16 cellular contexts compared by ENCODE assay signal in genomic region chr6:16524380-16524707, GRCh38.
DNase-seq lines count a peak whose midpoint lies in the region; ATAC-seq lines count a peak whose summit lies in the region.
"Had no signal": no experiment of that assay in that cellular context is flagged by ENCODE, and none has a peak within 500 bp of the region (broad histone marks: within the 10 kb centered on the region; RNA-seq: fewer than 3 reads in every experiment).

No MANE protein-coding gene starts in this region.

- H3K27ac Mint-ChIP-seq in T-helper 1 cell treated with Interleukin-12 subunit alpha and Interleukin-12 subunit beta and Interleukin-4 antibody, amounts not matched to agents 30 μg/mL and 1 μg/mL, for 36 hours: peak overlapping the region; percentile 8
- H3K27ac Mint-ChIP-seq in activated naive CD8-positive, alpha-beta T cell treated with anti-CD3 and anti-CD28 coated beads, Interleukin-2, amount 50 U/mL, for 24 hours: peak overlapping the region; percentile 5
- no peak overlapping the region for H3K27ac Mint-ChIP-seq in immature natural killer cell

- H3K36me3 Mint-ChIP-seq in T-helper 1 cell treated with Interleukin-12 subunit alpha and Interleukin-12 subunit beta and Interleukin-4 antibody, amounts not matched to agents 30 μg/mL and 1 μg/mL, for 36 hours (ENCODE audit: low read depth): peaks cover 30% of the 10 kb centered on the region
- H3K36me3 Mint-ChIP-seq in activated naive CD8-positive, alpha-beta T cell treated with anti-CD3 and anti-CD28 coated beads, Interleukin-2, amount 50 U/mL, for 24 hours (ENCODE audit: low read depth): peaks cover 23% of the 10 kb centered on the region
- peaks cover 12 to 18% (median 16%) of the 10 kb centered on the region in 3 donors for H3K36me3 Mint-ChIP-seq in immature natural killer cell

- H3K4me3 Mint-ChIP-seq in T-helper 1 cell treated with Interleukin-12 subunit alpha and Interleukin-12 subunit beta and Interleukin-4 antibody, amounts not matched to agents 30 μg/mL and 1 μg/mL, for 36 hours: no peak overlapping the region
- no peak overlapping the region for H3K4me3 Mint-ChIP-seq in activated naive CD8-positive, alpha-beta T cell treated with anti-CD3 and anti-CD28 coated beads, Interleukin-2, amount 50 U/mL, for 24 hours
- no peak overlapping the region for H3K4me3 Mint-ChIP-seq in immature natural killer cell

- H3K9me3 ChIP-seq in mesodermal cell (ENCODE audit: control insufficient read depth, low read length): no peaks in the 10 kb centered on the region
- H3K9me3 ChIP-seq: neutrophil, transverse colon had no signal

- H3K27ac ChIP-seq in mesodermal cell (ENCODE audit: low read depth, low read length, severe bottlenecking): peak overlapping the region; percentile 73
- H3K27ac ChIP-seq: HL-60, neutrophil, transverse colon had no signal

- H3K4me3 ChIP-seq in mesodermal cell (ENCODE audit: extremely low read depth, insufficient read depth, low read length, poor library complexity, severe bottlenecking): no peak overlapping the region
- H3K4me3 ChIP-seq: lung, transverse colon had no signal

- DNase-seq in T-helper 1 cell (no peak), HCEC 1CT (peak; percentile 12), immature natural killer cell (no peak), DMS79 treated with DMSO at 0.1 percent for 48 hours (lab: John Stamatoyannopoulos, UW) (no peak)
- DNase-seq in activated naive CD8-positive, alpha-beta T cell treated with anti-CD3 and anti-CD28 coated beads, Interleukin-2, amount 50 U/mL, for 24 hours: no peak
- DNase-seq: 8988T; activated effector memory CD4-positive, alpha-beta T cell treated with Interleukin-2 at 50 U/mL for 16 hours; COR-L47; small intestine; transverse colon had no signal

- no peaks in the 10 kb centered on the region for H3K9me3 Mint-ChIP-seq in T-helper 1 cell treated with Interleukin-12 subunit alpha and Interleukin-12 subunit beta and Interleukin-4 antibody, amounts not matched to agents 30 μg/mL and 1 μg/mL, for 36 hours
- no peaks in the 10 kb centered on the region for H3K9me3 Mint-ChIP-seq in activated naive CD8-positive, alpha-beta T cell treated with anti-CD3 and anti-CD28 coated beads, Interleukin-2, amount 50 U/mL, for 24 hours
- H3K9me3 Mint-ChIP-seq in immature natural killer cell: no peaks in the 10 kb centered on the region

- peaks cover 18% of the 10 kb centered on the region for H3K4me1 Mint-ChIP-seq in T-helper 1 cell treated with Interleukin-12 subunit alpha and Interleukin-12 subunit beta and Interleukin-4 antibody, amounts not matched to agents 30 μg/mL and 1 μg/mL, for 36 hours (ENCODE audit: low read depth)
- peaks cover 20% of the 10 kb centered on the region for H3K4me1 Mint-ChIP-seq in activated naive CD8-positive, alpha-beta T cell treated with anti-CD3 and anti-CD28 coated beads, Interleukin-2, amount 50 U/mL, for 24 hours
- peaks cover 20 to 31% of the 10 kb centered on the region in 2 donors for H3K4me1 Mint-ChIP-seq in immature natural killer cell

- H3K4me1 ChIP-seq in mesodermal cell (ENCODE audit: control insufficient read depth, insufficient read depth, low read length, poor library complexity, severe bottlenecking): no peaks in the 10 kb centered on the region

- 72 to 88% methylated on average over 6 of the region's 8 CpGs for WGBS in mesodermal cell (ENCODE audit: insufficient coverage in 2 of 2), 2 experiments

- ATAC-seq in activated naive CD8-positive, alpha-beta T cell treated with anti-CD3 and anti-CD28 coated beads, Interleukin-2, amount 50 U/mL, for 24 hours: peak; percentile 96
- ATAC-seq in GM19023 (IDR thresholded peaks at IDR 0.05; ENCODE audit: unreplicated experiment): no peak

- H3K36me3 ChIP-seq in mesodermal cell (ENCODE audit: control insufficient read depth, insufficient read depth, low read length): peaks cover 8% of the 10 kb centered on the region

- H3K27me3 Mint-ChIP-seq in T-helper 1 cell treated with Interleukin-12 subunit alpha and Interleukin-12 subunit beta and Interleukin-4 antibody, amounts not matched to agents 30 μg/mL and 1 μg/mL, for 36 hours (ENCODE audit: low read depth): no peaks in the 10 kb centered on the region
- H3K27me3 Mint-ChIP-seq in activated naive CD8-positive, alpha-beta T cell treated with anti-CD3 and anti-CD28 coated beads, Interleukin-2, amount 50 U/mL, for 24 hours: no peaks in the 10 kb centered on the region
- H3K27me3 Mint-ChIP-seq in immature natural killer cell (ENCODE audit: low read depth in 3 of 3): peaks cover 0 to 5% (median 3%) of the 10 kb centered on the region in 3 donors

Comparison
In these comparisons a context has a peak if more than half of its experiments do, and no peak if none do; other contexts are left out.
1. H3K27ac Mint-ChIP-seq: peak in T-helper 1 cell treated with Interleukin-12 subunit alpha and Interleukin-12 subunit beta and Interleukin-4 antibody, amounts not matched to agents 30 μg/mL and 1 μg/mL, for 36 hours (single experiment) and activated naive CD8-positive, alpha-beta T cell treated with anti-CD3 and anti-CD28 coated beads, Interleukin-2, amount 50 U/mL, for 24 hours (single experiment); none in immature natural killer cell (0 of 6).